In genomic region chr14:99479160-99479902, GRCh38 we compare ENCODE assay signal across 1 cellular context.
TF ChIP-seq lines count a peak whose summit lies in the region.

No MANE protein-coding gene starts in this region.

TF ChIP-seq in SK-N-SH, 30 proteins besides CTCF, POLR2A, EP300 and RAD21 (continued from another document):
- TF ChIP-seq TAF1 (IDR thresholded peaks at IDR 0.05; ENCODE audit: borderline replicate concordance, low read depth, low read length), result no peak
- TF ChIP-seq USF2 (IDR thresholded peaks at IDR 0.05; ENCODE audit: borderline replicate concordance, low read depth, low read length), result no peak
- TF ChIP-seq PBX3 (IDR thresholded peaks at IDR 0.05), result no peak
- no peak for TF ChIP-seq GABPA (IDR thresholded peaks at IDR 0.05; ENCODE audit: low read depth)
- TF ChIP-seq RFX5 (IDR thresholded peaks at IDR 0.05; ENCODE audit: low read length), result no peak
